Comparison of ENCODE assay signal across 9 cellular contexts in the genomic region with DNA sequence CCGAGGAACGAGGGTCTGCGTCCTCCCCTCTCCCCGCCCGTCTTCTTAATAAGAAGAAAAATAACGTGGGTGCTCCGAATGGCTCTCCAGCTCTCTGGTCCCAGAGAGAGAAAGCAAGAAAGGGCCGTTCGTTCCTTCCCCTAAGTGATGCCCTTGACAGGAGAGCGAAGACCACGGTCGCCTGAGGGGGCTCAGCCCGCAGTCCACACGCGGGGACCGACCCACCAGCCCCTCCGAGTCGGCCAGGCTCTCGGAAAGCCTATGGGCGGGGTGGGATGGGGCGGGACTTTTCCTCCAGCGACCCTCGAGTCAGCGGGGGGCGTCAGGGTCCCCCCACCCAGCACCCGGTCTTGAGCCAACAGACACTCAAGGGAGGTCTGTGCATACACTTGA. TPM values are rescaled to one million over a fixed set of nuclear protein-coding genes. Genes with fewer than 3 reads are reported as not detected.
DNase-seq lines count a peak whose midpoint lies in the region; ATAC-seq and TF ChIP-seq lines count a peak whose summit lies in the region.
"Had no signal": no experiment of that assay in that cellular context is flagged by ENCODE, and none has a peak within 500 bp of the region (broad histone marks: within the 10 kb centered on the region; RNA-seq: fewer than 3 reads in every experiment).

No MANE protein-coding gene starts in this region.

- H3K79me2 ChIP-seq in HCT116 (ENCODE audit: insufficient read depth, low read length), result no peaks in the 10 kb centered on the region

- DNase-seq in ACHN (peak; percentile 26), HCT116 (ENCODE audit: low read depth, low spot score) (no peak), cardiac fibroblast (ENCODE audit: low read depth in 2 of 2) (no peak), GOT3 (lab: John Stamatoyannopoulos, UW) (no peak), ecto neural progenitor cell (ENCODE audit: low spot score) (no peak), cortex of kidney (lab: John Stamatoyannopoulos, UW) (no peak)
- DNase-seq in naive thymus-derived CD4-positive, alpha-beta T cell, result peak in 1 of 9 donors; percentile 1
- DNase-seq: NCI-H1048 had no signal

- no peak overlapping the region; the same call in 1 of the 2 replicates for H3K27ac ChIP-seq in HCT116 (ENCODE audit: low read depth, low read length)
- H3K27ac ChIP-seq in naive thymus-derived CD4-positive, alpha-beta T cell (ENCODE audit: low read depth, low read length), result no peak overlapping the region

- in situ Hi-C loops in ACHN (cut with HindIII; ENCODE audit: low pct_ligation_motif_present, low pct_unique_long_range_greater_than_20kb, low sequenced_read_pairs), result no loop called here

- H3K27me3 ChIP-seq in HCT116 (ENCODE audit: insufficient read depth, low read length), result no peaks in the 10 kb centered on the region
- H3K27me3 ChIP-seq in naive thymus-derived CD4-positive, alpha-beta T cell (ENCODE audit: control insufficient read depth in 2 of 2, insufficient read depth in 2 of 2, low read length in 2 of 2), result peaks cover 2 to 24% of the 10 kb centered on the region in 2 donors

- H3K27ac Mint-ChIP-seq in naive thymus-derived CD4-positive, alpha-beta T cell, result no peak overlapping the region

- peaks cover 0 to 4% (median 0%) of the 10 kb centered on the region in 5 donors for H3K36me3 Mint-ChIP-seq in naive thymus-derived CD4-positive, alpha-beta T cell

- H3K4me3 Mint-ChIP-seq in naive thymus-derived CD4-positive, alpha-beta T cell, result peak overlapping the region in 9 of 10 donors; percentile 36 to 77 (median 70)

- no peaks in the 10 kb centered on the region for H3K9me3 Mint-ChIP-seq in naive thymus-derived CD4-positive, alpha-beta T cell

- TF ChIP-seq CTCF in HCT116 (IDR thresholded peaks at IDR 0.05 in 2 of 3, conservative IDR thresholded peaks at IDR 0.05 in 1 of 3; ENCODE audit: borderline replicate concordance in 1 of 3, insufficient read depth in 1 of 3, low read depth in 2 of 3, low read length in 2 of 3) (no peak), cardiac fibroblast (IDR thresholded peaks at IDR 0.05; ENCODE audit: low read depth, low read length) (no peak)

- intact Hi-C loops in HCT116 (cut with micrococcal nuclease), result loop anchor here (5.0 kb wide), 1 partner anchor 51 kb away; no protein-coding TSS in a partner anchor
- intact Hi-C loops in naive thymus-derived CD4-positive, alpha-beta T cell (cut with micrococcal nuclease), result no loop called here

- peak overlapping the region; percentile 27 for H2AFZ ChIP-seq in HCT116 (ENCODE audit: low read depth, low read length, poor library complexity, severe bottlenecking)

- peaks cover 8 to 21% of the 10 kb centered on the region in 2 experiments for H3K4me1 ChIP-seq in HCT116 (ENCODE audit: control insufficient read depth in 1 of 2, insufficient read depth in 2 of 2, low read length in 2 of 2)
- peaks cover 5 to 10% of the 10 kb centered on the region in 2 donors for H3K4me1 ChIP-seq in naive thymus-derived CD4-positive, alpha-beta T cell (ENCODE audit: control insufficient read depth in 2 of 2, insufficient read depth in 2 of 2, low read length in 2 of 2)

- H3K4me1 Mint-ChIP-seq in naive thymus-derived CD4-positive, alpha-beta T cell, result peaks cover 7 to 26% (median 18%) of the 10 kb centered on the region in 7 donors

- no peak overlapping the region for H3K9ac ChIP-seq in HCT116 (ENCODE audit: low read length)

- peak overlapping the region; percentile 61 for H3K4me2 ChIP-seq in HCT116 (ENCODE audit: low read length)

- no peak for TF ChIP-seq POLR2A in HCT116 (IDR thresholded peaks at IDR 0.05; ENCODE audit: borderline replicate concordance, extremely low read depth, insufficient read depth, insufficient read length)

- TF ChIP-seq RAD21 in HCT116 (IDR thresholded peaks at IDR 0.05; ENCODE audit: low read depth), result no peak

- CTCF ChIA-PET in HCT116 (lab: Charles Lee), result no interaction called here
- CTCF ChIA-PET in naive thymus-derived CD4-positive, alpha-beta T cell (lab: Charles Lee), result interaction anchor here (1.5 kb wide), 1 partner anchor 297 kb away, joined by 3 read pairs; no protein-coding TSS in a partner anchor

- H3K27me3 Mint-ChIP-seq in naive thymus-derived CD4-positive, alpha-beta T cell, result peaks cover 32 to 69% (median 46%) of the 10 kb centered on the region in 5 donors

- RAD21 ChIA-PET in HCT116 (lab: Charles Lee; ENCODE audit: low non-redundant PET in 1 of 2, low total read pairs in 2 of 2, uncharacterized antibody in 2 of 2, unreplicated experiment in 2 of 2), result no interaction called here

- H3K9me3 ChIP-seq in HCT116 (ENCODE audit: control insufficient read depth in 1 of 2, insufficient read depth in 1 of 2, low read depth in 1 of 2, low read length in 2 of 2), result no peaks in the 10 kb centered on the region
- no peaks in the 10 kb centered on the region for H3K9me3 ChIP-seq in naive thymus-derived CD4-positive, alpha-beta T cell (ENCODE audit: control insufficient read depth in 2 of 3, low read length in 3 of 3)

- BruUV-seq in HCT116 (replicated peaks; lab: Mats Ljungman, UMichigan), result no TSS peak

- POLR2A ChIA-PET in HCT116 (lab: Charles Lee), result no interaction called here
- POLR2A ChIA-PET in naive thymus-derived CD4-positive, alpha-beta T cell (lab: Charles Lee), result no interaction called here

- peak overlapping the region; percentile 30 to 39 for H3K4me3 ChIP-seq in HCT116 (replicated peaks in 1 of 2; ENCODE audit: low read depth in 1 of 2, low read length in 2 of 2)
- peak overlapping the region; percentile 36 to 50 for H3K4me3 ChIP-seq in cardiac fibroblast (replicated peaks in 1 of 2; ENCODE audit: low read depth in 2 of 2, low read length in 2 of 2)
- no peak overlapping the region for H3K4me3 ChIP-seq in naive thymus-derived CD4-positive, alpha-beta T cell (ENCODE audit: low read length)

- ATAC-seq in HCT116 (peak; percentile 35), GM21528 (IDR thresholded peaks at IDR 0.05; ENCODE audit: low FRiP score, unreplicated experiment) (no peak)
- no peak for ATAC-seq in naive thymus-derived CD4-positive, alpha-beta T cell

- H3K36me3 ChIP-seq in HCT116 (ENCODE audit: control insufficient read depth in 1 of 2, insufficient read depth in 2 of 2, low read length in 2 of 2), result no peaks in the 10 kb centered on the region
- H3K36me3 ChIP-seq in naive thymus-derived CD4-positive, alpha-beta T cell (ENCODE audit: control insufficient read depth in 2 of 3, insufficient read depth in 3 of 3, low read length in 3 of 3), result no peaks in the 10 kb centered on the region

- no peaks in the 10 kb centered on the region for H3K9me2 ChIP-seq in HCT116 (ENCODE audit: insufficient read depth)

- H4K20me1 ChIP-seq in HCT116 (ENCODE audit: insufficient read depth), result no peaks in the 10 kb centered on the region

TF ChIP-seq in HCT116, 20 proteins besides CTCF, POLR2A, EP300 and RAD21:
- TF ChIP-seq FOSL1 (IDR thresholded peaks at IDR 0.05; ENCODE audit: low read depth) (no peak), ZNF274 (IDR thresholded peaks at IDR 0.05; ENCODE audit: low read depth, low read length) (no peak)
- TF ChIP-seq, protein P1, sequence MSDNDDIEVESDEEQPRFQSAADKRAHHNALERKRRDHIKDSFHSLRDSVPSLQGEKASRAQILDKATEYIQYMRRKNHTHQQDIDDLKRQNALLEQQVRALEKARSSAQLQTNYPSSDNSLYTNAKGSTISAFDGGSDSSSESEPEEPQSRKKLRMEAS (IDR thresholded peaks at IDR 0.05), result no peak

RNA-seq across cellular contexts. Expression of gene FHIP2A, which starts 53.2 kb away (rescaled TPM):
- total RNA-seq in HCT116 (2021; ENCODE audit: unreplicated experiment), result 20.7 TPM
- polyA plus RNA-seq in HCT116 (2012), result 4.4 and 5.1 TPM in 2 replicates
- total RNA-seq in naive thymus-derived CD4-positive, alpha-beta T cell, result 10 to 100 TPM; 17.5 to 28.7 (median 19.6) TPM
- polyA plus RNA-seq in naive thymus-derived CD4-positive, alpha-beta T cell, result 1 to 10 TPM; 6.1 to 6.2 TPM
